9 cellular contexts compared by ENCODE assay signal in the genomic region with DNA sequence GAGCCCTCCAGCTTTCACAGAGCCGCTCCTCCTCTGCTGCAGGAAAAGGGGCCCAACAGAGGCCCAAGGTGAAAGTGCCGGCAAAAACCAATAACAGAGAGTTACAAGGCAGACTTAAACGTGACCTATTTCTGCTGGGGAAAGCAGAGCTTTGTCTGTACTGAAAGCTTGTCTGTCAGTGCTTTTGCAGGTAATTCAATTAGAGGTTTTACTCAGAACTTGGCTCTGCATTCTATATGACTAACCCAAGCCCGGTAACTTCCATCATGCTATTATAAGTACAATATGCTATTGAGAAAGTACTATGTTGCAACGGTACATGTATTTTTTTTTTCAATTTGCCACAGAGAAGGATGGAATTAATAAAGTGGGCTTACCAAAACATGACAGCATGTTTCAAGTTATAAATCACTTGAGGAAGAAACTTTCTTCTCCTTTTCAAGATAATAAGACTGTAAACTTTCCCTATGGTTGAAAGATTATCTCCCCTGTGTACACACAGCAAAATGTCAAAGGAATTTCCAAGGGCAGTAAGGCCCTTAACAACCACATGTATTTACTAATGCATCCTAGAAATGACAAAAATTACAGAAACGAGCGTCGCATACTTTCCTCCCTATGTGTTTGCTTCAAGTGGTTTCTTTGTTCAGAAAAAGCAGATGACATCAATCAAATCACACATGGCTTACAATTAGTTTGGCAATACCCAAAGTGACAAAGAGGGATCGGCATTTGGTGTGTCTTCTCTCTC.
DNase-seq lines count a peak whose midpoint lies in the region; ATAC-seq and TF ChIP-seq lines count a peak whose summit lies in the region.
"Had no signal": no experiment of that assay in that cellular context is flagged by ENCODE, and none has a peak within 500 bp of the region (broad histone marks: within the 10 kb centered on the region; RNA-seq: fewer than 3 reads in every experiment).

No MANE protein-coding gene starts in this region.

- TF ChIP-seq CTCF in chondrocyte (IDR thresholded peaks at IDR 0.05) (no peak), esophagus muscularis mucosa (IDR thresholded peaks at IDR 0.05) (no peak)

- intact Hi-C loops in esophagus muscularis mucosa (cut with DNase I) = no loop called here

- H3K4me1 Mint-ChIP-seq in chondrocyte (ENCODE audit: low read depth) = peaks cover 23% of the 10 kb centered on the region

- H3K27me3 Mint-ChIP-seq in chondrocyte (ENCODE audit: low read depth) = no peaks in the 10 kb centered on the region
- H3K27me3 Mint-ChIP-seq: dendritic cell treated with granulocyte-macrophage colony-stimulating factor and Interleukin-4, amounts not matched to agents 40 ng/mL and 50 ng/mL, for 4 days had no signal

- H3K23ac ChIP-seq in trophoblast cell (ENCODE audit: low read length) = no peak overlapping the region

- H2BK5ac ChIP-seq in trophoblast cell (ENCODE audit: low read depth, low read length, poor library complexity) = no peak overlapping the region

- H3K18ac ChIP-seq in trophoblast cell (ENCODE audit: low read length) = no peak overlapping the region

- H3K27me3 ChIP-seq in trophoblast cell (ENCODE audit: insufficient read depth, low read length) (no peaks in the 10 kb centered on the region), esophagus muscularis mucosa (no peaks in the 10 kb centered on the region)

- no peak for TF ChIP-seq EP300 in esophagus muscularis mucosa (IDR thresholded peaks at IDR 0.05)

- no peak overlapping the region for H4K12ac ChIP-seq in trophoblast cell (ENCODE audit: low read depth, low read length)

- H3K9me3 Mint-ChIP-seq in chondrocyte (ENCODE audit: low read depth) = no peaks in the 10 kb centered on the region
- H3K9me3 Mint-ChIP-seq: dendritic cell treated with granulocyte-macrophage colony-stimulating factor and Interleukin-4, amounts not matched to agents 40 ng/mL and 50 ng/mL, for 4 days had no signal

- ATAC-seq in HG02623 (IDR thresholded peaks at IDR 0.05; ENCODE audit: unreplicated experiment) = peak; percentile 48

- no peak overlapping the region for H3K4ac ChIP-seq in trophoblast cell (ENCODE audit: low read depth, low read length)

- H3K79me2 ChIP-seq in trophoblast cell (ENCODE audit: control insufficient read depth, insufficient read depth, low read length, poor library complexity) = no peaks in the 10 kb centered on the region

- no peak overlapping the region for H4K91ac ChIP-seq in trophoblast cell (ENCODE audit: low read depth, low read length)

- peaks cover 2% of the 10 kb centered on the region for H3K79me1 ChIP-seq in trophoblast cell (ENCODE audit: low read length)

- H3K4me2 ChIP-seq in trophoblast cell (ENCODE audit: low read length) = no peak overlapping the region

- H2BK12ac ChIP-seq in trophoblast cell (ENCODE audit: low read length) = no peak overlapping the region

- H3K9me3 ChIP-seq in trophoblast cell (ENCODE audit: insufficient read depth, low read depth, low read length) (no peaks in the 10 kb centered on the region), esophagus muscularis mucosa (no peaks in the 10 kb centered on the region)

- no peak overlapping the region for H3K14ac ChIP-seq in trophoblast cell (ENCODE audit: low read length)

- WGBS in trophoblast cell (ENCODE audit: extremely low coverage, insufficient coverage, insufficient read length) = no CpG with 5 or more reads among the region's 9 CpGs
- WGBS in esophagus muscularis mucosa = 47% methylated on average over 9 of the region's 9 CpGs

- no peak for TF ChIP-seq POLR2A in esophagus muscularis mucosa (IDR thresholded peaks at IDR 0.05; ENCODE audit: low read depth)

- H3K36me3 ChIP-seq in trophoblast cell (ENCODE audit: control insufficient read depth in 1 of 2, insufficient read depth in 2 of 2, low read length in 2 of 2) (no peaks in the 10 kb centered on the region), esophagus muscularis mucosa (no peaks in the 10 kb centered on the region)

- H3K36me3 Mint-ChIP-seq in chondrocyte (ENCODE audit: low read depth) = peaks cover 8% of the 10 kb centered on the region

- H2AFZ ChIP-seq in trophoblast cell (ENCODE audit: insufficient read depth, low read length, poor library complexity) = no peak overlapping the region

- peak; percentile 41 for DNase-seq in NCI-H748 (lab: John Stamatoyannopoulos, UW; ENCODE audit: unreplicated experiment)
- DNase-seq in NCI-H748 treated with DMSO at 0.1 percent for 48 hours (lab: John Stamatoyannopoulos, UW) = no peak
- DNase-seq in NCI-H446 (lab: John Stamatoyannopoulos, UW) = peak; percentile 23 to 46
- no peak for DNase-seq in chondrocyte (ENCODE audit: low spot score)
- DNase-seq in trophoblast cell = peak; percentile 73 to 96
- DNase-seq in NCI-H345 treated with DMSO at 0.1 percent for 48 hours (lab: John Stamatoyannopoulos, UW; ENCODE audit: unreplicated experiment) = no peak
- DNase-seq in esophagus muscularis mucosa (ENCODE audit: extremely low spot score) = no peak

- H3K9ac ChIP-seq in trophoblast cell (ENCODE audit: low read length) = no peak overlapping the region

- H3K27ac ChIP-seq in trophoblast cell (ENCODE audit: low read depth, low read length) (no peak overlapping the region), esophagus muscularis mucosa (replicated peaks in 1 of 4) (peak overlapping the region in 1 of 4 donors; percentile 15)

- H3K4me3 ChIP-seq in trophoblast cell (ENCODE audit: low read depth, low read length) (no peak overlapping the region), esophagus muscularis mucosa (no peak overlapping the region)

- H3K4me3 Mint-ChIP-seq in chondrocyte (ENCODE audit: unreplicated experiment) = peak overlapping the region; percentile 13
- H3K4me3 Mint-ChIP-seq: dendritic cell treated with granulocyte-macrophage colony-stimulating factor and Interleukin-4, amounts not matched to agents 40 ng/mL and 50 ng/mL, for 4 days had no signal

- peak overlapping the region; percentile 80 for H3K27ac Mint-ChIP-seq in chondrocyte (ENCODE audit: unreplicated experiment)

- H3K4me1 ChIP-seq in trophoblast cell (ENCODE audit: control insufficient read depth in 1 of 2, insufficient read depth in 2 of 2, low read length in 2 of 2) = peaks cover 0 to 3% of the 10 kb centered on the region in 2 experiments
- H3K4me1 ChIP-seq in esophagus muscularis mucosa = peaks cover 15 to 20% (median 18%) of the 10 kb centered on the region in 4 donors

- H2BK120ac ChIP-seq in trophoblast cell (ENCODE audit: insufficient read depth, low read length, poor library complexity) = no peak overlapping the region

- H2AK5ac ChIP-seq in trophoblast cell (ENCODE audit: low read length) = no peak overlapping the region

- no peak overlapping the region for H4K8ac ChIP-seq in trophoblast cell (ENCODE audit: low read depth, low read length)

Comparison
In these comparisons a context has a peak if more than half of its experiments do, and no peak if none do; other contexts are left out.
1. DNase-seq: peak in NCI-H748 (single experiment), NCI-H446 (2 of 2) and trophoblast cell (2 of 2); none in NCI-H748 treated with DMSO at 0.1 percent for 48 hours (single experiment), chondrocyte (single experiment), NCI-H345 treated with DMSO at 0.1 percent for 48 hours (single experiment) and esophagus muscularis mucosa (single experiment).